ENCODE assay signal across 1 cellular context in genomic region chr9:80401243-80401642, GRCh38.
TF ChIP-seq lines count a peak whose summit lies in the region.

No MANE protein-coding gene starts in this region.

TF ChIP-seq in WTC11, 78 proteins besides CTCF, POLR2A, EP300 and RAD21 (continued from another document):
- no peak for TF ChIP-seq ATF6 (CRISPR knock-in tag; IDR thresholded peaks at IDR 0.05)
